ENCODE assay signal across 1 cellular context in genomic region chr4:67700874-67701850, GRCh38.
TF ChIP-seq lines count a peak whose summit lies in the region.

UBA6 (minus strand) TSS chr4:67701155; CDS start chr4:67701119, 36 bp downstream.

TF ChIP-seq in HEK293, 187 proteins besides CTCF, POLR2A, EP300 and RAD21 (continued from another document):
- TF ChIP-seq ZNF518A (tag by site-specific recombination; conservative IDR thresholded peaks at IDR 0.05; ENCODE audit: low read depth) (peak; percentile 66; the same call in 1 of the 2 replicates), SP2 (tag by site-specific recombination; IDR thresholded peaks at IDR 0.05) (peak; percentile 92), SP3 (tag by site-specific recombination; IDR thresholded peaks at IDR 0.05) (peak; percentile 84), ZNF398 (tag by site-specific recombination; IDR thresholded peaks at IDR 0.05) (no peak), ZNF19 (tag by site-specific recombination; IDR thresholded peaks at IDR 0.05; ENCODE audit: low read depth) (no peak), ZNF132 (tag by site-specific recombination; IDR thresholded peaks at IDR 0.05; ENCODE audit: borderline replicate concordance) (no peak), ZBTB26 (tag by site-specific recombination; optimal IDR thresholded peaks at IDR 0.05) (peak; percentile 84), ZNF580 (tag by site-specific recombination; IDR thresholded peaks at IDR 0.05) (peak; percentile 52; the same call in 1 of the 2 replicates), GLIS1 (tag by site-specific recombination; IDR thresholded peaks at IDR 0.05) (peak; percentile 40; the same call in 1 of the 2 replicates), ZFHX2 (tag by site-specific recombination; conservative IDR thresholded peaks at IDR 0.05) (peak; percentile 35; the same call in 1 of the 2 replicates), EGR2 (tag by site-specific recombination; IDR thresholded peaks at IDR 0.05; ENCODE audit: low read depth) (peak; percentile 30; the same call in 1 of the 2 replicates), KLF9 (tag by site-specific recombination; IDR thresholded peaks at IDR 0.05; ENCODE audit: low read depth) (peak; percentile 92), KLF10 (tag by site-specific recombination; IDR thresholded peaks at IDR 0.05) (peak; percentile 60; the same call in 1 of the 2 replicates), KLF16 (tag by site-specific recombination; IDR thresholded peaks at IDR 0.05) (peak; percentile 69), ZBTB8A (tag by site-specific recombination; IDR thresholded peaks at IDR 0.05) (peak; percentile 42; the same call in 1 of the 2 replicates), ZNF629 (tag by site-specific recombination; IDR thresholded peaks at IDR 0.05) (peak; percentile 73), ZNF701 (tag by site-specific recombination; IDR thresholded peaks at IDR 0.05) (no peak), KLF1 (tag by site-specific recombination; IDR thresholded peaks at IDR 0.05) (peak; percentile 75), ZSCAN16 (tag by site-specific recombination; IDR thresholded peaks at IDR 0.05) (no peak)
- TF ChIP-seq, protein P1, sequence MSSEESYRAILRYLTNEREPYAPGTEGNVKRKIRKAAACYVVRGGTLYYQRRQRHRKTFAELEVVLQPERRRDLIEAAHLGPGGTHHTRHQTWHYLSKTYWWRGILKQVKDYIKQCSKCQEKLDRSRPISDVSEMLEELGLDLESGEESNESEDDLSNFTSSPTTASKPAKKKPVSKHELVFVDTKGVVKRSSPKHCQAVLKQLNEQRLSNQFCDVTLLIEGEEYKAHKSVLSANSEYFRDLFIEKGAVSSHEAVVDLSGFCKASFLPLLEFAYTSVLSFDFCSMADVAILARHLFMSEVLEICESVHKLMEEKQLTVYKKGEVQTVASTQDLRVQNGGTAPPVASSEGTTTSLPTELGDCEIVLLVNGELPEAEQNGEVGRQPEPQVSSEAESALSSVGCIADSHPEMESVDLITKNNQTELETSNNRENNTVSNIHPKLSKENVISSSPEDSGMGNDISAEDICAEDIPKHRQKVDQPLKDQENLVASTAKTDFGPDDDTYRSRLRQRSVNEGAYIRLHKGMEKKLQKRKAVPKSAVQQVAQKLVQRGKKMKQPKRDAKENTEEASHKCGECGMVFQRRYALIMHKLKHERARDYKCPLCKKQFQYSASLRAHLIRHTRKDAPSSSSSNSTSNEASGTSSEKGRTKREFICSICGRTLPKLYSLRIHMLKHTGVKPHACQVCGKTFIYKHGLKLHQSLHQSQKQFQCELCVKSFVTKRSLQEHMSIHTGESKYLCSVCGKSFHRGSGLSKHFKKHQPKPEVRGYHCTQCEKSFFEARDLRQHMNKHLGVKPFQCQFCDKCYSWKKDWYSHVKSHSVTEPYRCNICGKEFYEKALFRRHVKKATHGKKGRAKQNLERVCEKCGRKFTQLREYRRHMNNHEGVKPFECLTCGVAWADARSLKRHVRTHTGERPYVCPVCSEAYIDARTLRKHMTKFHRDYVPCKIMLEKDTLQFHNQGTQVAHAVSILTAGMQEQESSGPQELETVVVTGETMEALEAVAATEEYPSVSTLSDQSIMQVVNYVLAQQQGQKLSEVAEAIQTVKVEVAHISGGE (tag by site-specific recombination; conservative IDR thresholded peaks at IDR 0.05; ENCODE audit: low read depth), result peak; percentile 87
- TF ChIP-seq, protein P2, sequence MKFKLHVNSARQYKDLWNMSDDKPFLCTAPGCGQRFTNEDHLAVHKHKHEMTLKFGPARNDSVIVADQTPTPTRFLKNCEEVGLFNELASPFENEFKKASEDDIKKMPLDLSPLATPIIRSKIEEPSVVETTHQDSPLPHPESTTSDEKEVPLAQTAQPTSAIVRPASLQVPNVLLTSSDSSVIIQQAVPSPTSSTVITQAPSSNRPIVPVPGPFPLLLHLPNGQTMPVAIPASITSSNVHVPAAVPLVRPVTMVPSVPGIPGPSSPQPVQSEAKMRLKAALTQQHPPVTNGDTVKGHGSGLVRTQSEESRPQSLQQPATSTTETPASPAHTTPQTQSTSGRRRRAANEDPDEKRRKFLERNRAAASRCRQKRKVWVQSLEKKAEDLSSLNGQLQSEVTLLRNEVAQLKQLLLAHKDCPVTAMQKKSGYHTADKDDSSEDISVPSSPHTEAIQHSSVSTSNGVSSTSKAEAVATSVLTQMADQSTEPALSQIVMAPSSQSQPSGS (tag by site-specific recombination; IDR thresholded peaks at IDR 0.05; ENCODE audit: low read depth), result 0 out of 2 replicates have a peak, but pooled peaks have one; percentile 5
TF ChIP-seq in HEK293: peak in this region for 25.
